Comparison of ENCODE assay signal across 25 cellular contexts in the genomic region with DNA sequence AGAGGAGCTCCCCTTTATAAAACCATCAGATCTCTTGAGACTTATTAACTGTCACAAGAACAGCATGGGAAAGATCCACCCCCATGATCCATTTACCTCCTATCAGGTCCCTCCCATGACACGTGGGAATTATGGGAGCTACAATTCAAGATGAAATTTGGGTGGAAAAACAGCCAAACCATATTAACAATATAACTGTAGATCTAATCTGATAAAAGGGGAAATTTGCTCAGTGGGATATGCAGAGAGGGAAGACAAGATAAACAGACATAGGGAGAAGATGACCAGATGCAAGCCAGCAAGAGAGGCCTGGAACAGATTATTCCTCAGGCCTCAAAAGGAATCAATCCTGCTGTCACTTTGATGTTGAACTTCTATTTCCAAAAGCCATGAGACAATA.
"Had no signal": no experiment of that assay in that cellular context is flagged by ENCODE, and none has a peak within 500 bp of the region (broad histone marks: within the 10 kb centered on the region; RNA-seq: fewer than 3 reads in every experiment).

No MANE protein-coding gene starts in this region.

- ATAC-seq: natural killer cell; psoas muscle; right cardiac atrium; right lobe of liver; stimulated activated effector memory CD8-positive, alpha-beta T cell treated with anti-CD3 and anti-CD28 coated beads, Interleukin-12 subunit alpha, Interleukin-12 subunit beta, amount 100 ng/mL, for 72 hours; stimulated activated naive B cell treated with anti-CD40 and anti-IgM and Interleukin-4, amounts not matched to agents 10 μg/mL and 1 μg/mL and 100 μg/mL, for 72 hours had no signal

- H3K27ac ChIP-seq: neural progenitor cell, ovary, parathyroid adenoma, psoas muscle, right lobe of liver, sigmoid colon, stomach, thoracic aorta, thyroid gland, tibial nerve, upper lobe of left lung, vagina had no signal

- H3K27me3 ChIP-seq: neural progenitor cell, ovary, right lobe of liver, sigmoid colon, stomach, thyroid gland, tibial nerve, upper lobe of left lung, vagina had no signal

- H3K4me1 ChIP-seq: neural progenitor cell, parathyroid adenoma, psoas muscle, right lobe of liver, sigmoid colon, stomach, thyroid gland, tibial nerve, upper lobe of left lung, vagina had no signal

- H3K4me2 ChIP-seq: neural progenitor cell had no signal

- H3K4me3 ChIP-seq: neural progenitor cell, ovary, psoas muscle, right lobe of liver, sigmoid colon, stomach, thoracic aorta, thyroid gland, tibial nerve, upper lobe of left lung, vagina had no signal

- H3K9me3 ChIP-seq: ovary, psoas muscle, right lobe of liver, sigmoid colon, stomach, thoracic aorta, thyroid gland, tibial nerve, upper lobe of left lung, vagina had no signal

- H3K36me3 ChIP-seq: neural progenitor cell, ovary, right lobe of liver, sigmoid colon, stomach, thoracic aorta, thyroid gland, tibial nerve, upper lobe of left lung, vagina had no signal

- H3K9ac ChIP-seq: neural progenitor cell, parathyroid adenoma had no signal

- DNase-seq: natural killer cell; occipital lobe; ovary; posterior cingulate gyrus; psoas muscle; right cardiac atrium; right lobe of liver; sigmoid colon; small intestine; stimulated activated CD4-positive, alpha-beta T cell treated with anti-CD3 and anti-CD28 coated beads, Interleukin-15, amount 100 ng/mL, for 24 hours; stimulated activated CD4-positive, alpha-beta T cell treated with anti-CD3 and anti-CD28 coated beads, Interleukin-2, amount 100 ng/mL, for 24 hours; stimulated activated CD4-positive, alpha-beta T cell treated with anti-CD3 and anti-CD28 coated beads, Interleukin-2, amount 100 ng/mL, for 48 hours; stimulated activated CD4-positive, alpha-beta T cell treated with anti-CD3 and anti-CD28 coated beads, Interleukin-4, amount 100 ng/mL, for 24 hours; stimulated activated naive B cell treated with anti-CD40 and anti-IgM and Interleukin-4, amounts not matched to agents 10 μg/mL and 1 μg/mL and 100 μg/mL, for 72 hours; stimulated activated naive CD4-positive, alpha-beta T cell treated with Interleukin-2 at 50 U/mL for 16 hours; stomach; thyroid gland; trophoblast cell; upper lobe of left lung had no signal
